ENCODE assay signal across 13 cellular contexts in genomic region chr19:39238209-39238608, GRCh38. TPM values are rescaled to one million over a fixed set of nuclear protein-coding genes. Genes with fewer than 3 reads are reported as not detected.
DNase-seq lines count a peak whose midpoint lies in the region; ATAC-seq, FAIRE-seq and TF ChIP-seq lines count a peak whose summit lies in the region.
"Had no signal": no experiment of that assay in that cellular context is flagged by ENCODE, and none has a peak within 500 bp of the region (broad histone marks: within the 10 kb centered on the region; RNA-seq: fewer than 3 reads in every experiment).

No MANE protein-coding gene starts in this region.

- H3K27ac ChIP-seq in A549 (peak overlapping the region in 1 of 2 experiments; percentile 44; a peak in 2 of 6 replicates), DOHH2 (ENCODE audit: low read depth, low read length) (no peak overlapping the region), small intestine (ENCODE audit: low read depth in 1 of 2, low read length in 1 of 2) (no peak overlapping the region)
- H3K27ac ChIP-seq: colonic mucosa had no signal

- no peak overlapping the region for H3K4me3 ChIP-seq in A549
- no peak overlapping the region for H3K4me3 ChIP-seq in DOHH2 (ENCODE audit: low read length)
- H3K4me3 ChIP-seq in small intestine (ENCODE audit: low read depth in 1 of 2, low read length in 2 of 2), result no peak overlapping the region
- H3K4me3 ChIP-seq: colonic mucosa had no signal

- H3K36me3 ChIP-seq in DOHH2 (ENCODE audit: control insufficient read depth, low read length) (no peaks in the 10 kb centered on the region), small intestine (ENCODE audit: control insufficient read depth in 2 of 2, insufficient read depth in 2 of 2, low read length in 2 of 2) (no peaks in the 10 kb centered on the region)
- H3K36me3 ChIP-seq: colonic mucosa had no signal

- no peak for TF ChIP-seq POLR2A in A549 (IDR thresholded peaks at IDR 0.05; ENCODE audit: low read length)

- no peak for TF ChIP-seq EP300 in A549 (IDR thresholded peaks at IDR 0.05)

- FAIRE-seq in A549 (lab: Jason Lieb, UNC) (no peak), small intestine (lab: Jason Lieb, UNC) (no peak)

- no peaks in the 10 kb centered on the region for H3K9me3 ChIP-seq in A549
- no peaks in the 10 kb centered on the region for H3K9me3 ChIP-seq in DOHH2 (ENCODE audit: control insufficient read depth, insufficient read depth, low read length)
- H3K9me3 ChIP-seq in small intestine (ENCODE audit: control insufficient read depth, low read depth), result no peaks in the 10 kb centered on the region
- H3K9me3 ChIP-seq: colonic mucosa had no signal

- no peaks in the 10 kb centered on the region for H3K9me2 ChIP-seq in DOHH2 (replicated peaks; ENCODE audit: control insufficient read depth, low read length)

- no peaks in the 10 kb centered on the region for H3K36me3 Mint-ChIP-seq in activated naive CD8-positive, alpha-beta T cell treated with anti-CD3 and anti-CD28 coated beads for 36 hours

- H3K4me2 ChIP-seq in A549, result peak overlapping the region; percentile 54
- peak overlapping the region; percentile 40 for H3K4me2 ChIP-seq in DOHH2 (ENCODE audit: low read length)

- peak overlapping the region; percentile 85 for H3K27ac Mint-ChIP-seq in activated naive CD8-positive, alpha-beta T cell treated with anti-CD3 and anti-CD28 coated beads for 36 hours
- H3K27ac Mint-ChIP-seq: HFFc6 had no signal

- TF ChIP-seq RAD21 in A549 (conservative IDR thresholded peaks at IDR 0.05 in 1 of 2, IDR thresholded peaks at IDR 0.05 in 1 of 2), result no peak

- DNase-seq in A549 (ENCODE audit: low read depth in 1 of 2, low spot score in 1 of 2) (no peak), small intestine (no peak)
- DNase-seq in activated naive CD8-positive, alpha-beta T cell treated with anti-CD3 and anti-CD28 coated beads for 36 hours, result no peak
- DNase-seq: AML-193, HFFc6, IMR-90, NCI-H1694 had no signal

- TF ChIP-seq CTCF in A549 (IDR thresholded peaks at IDR 0.05), result no peak
- TF ChIP-seq CTCF in DOHH2 (IDR thresholded peaks at IDR 0.05; ENCODE audit: low read depth, low read length, poor library complexity, severe bottlenecking), result no peak

- H3K4me3 Mint-ChIP-seq in activated naive CD8-positive, alpha-beta T cell treated with anti-CD3 and anti-CD28 coated beads for 36 hours, result peak overlapping the region; percentile 75
- H3K4me3 Mint-ChIP-seq: HFFc6 had no signal

- WGBS in A549 (ENCODE audit: missing lambda C conversion rate), result 68% methylated on average over 6 of the region's 6 CpGs
- 67 to 78% (median 75%) methylated on average over 6 of the region's 6 CpGs for WGBS in small intestine, 3 donors

- POLR2A ChIA-PET in A549 (lab: Yijun Ruan, JAX), result interaction anchor here (0.6 kb wide), 1 partner anchor 59 kb away, joined by 8 read pairs; no protein-coding TSS in a partner anchor

- no peaks in the 10 kb centered on the region for H3F3A ChIP-seq in DOHH2 (ENCODE audit: control insufficient read depth, insufficient read depth)

- CTCF ChIA-PET in A549 (lab: Yijun Ruan, JAX), result interaction anchor here (0.8 to 1.8 kb wide), 8 partner anchors 9 to 116 kb away, joined by 3 to 6 read pairs (median 3); no protein-coding TSS in a partner anchor

- ATAC-seq in A549, result no peak; a peak in 2 of 6 replicates
- no peak for ATAC-seq in activated CD4-positive, CD25-positive, alpha-beta regulatory T cell treated with anti-CD3 and anti-CD28 coated beads, Interleukin-2, amount 50 U/mL, for 24 hours
- no peak for ATAC-seq in GM21515 (IDR thresholded peaks at IDR 0.05; ENCODE audit: unreplicated experiment)

- H3K4me1 ChIP-seq in A549, result no peaks in the 10 kb centered on the region
- peaks cover 8% of the 10 kb centered on the region for H3K4me1 ChIP-seq in DOHH2 (ENCODE audit: control insufficient read depth, low read length)
- H3K4me1 ChIP-seq in small intestine (ENCODE audit: control insufficient read depth in 2 of 2, insufficient read depth in 1 of 2, low read depth in 1 of 2, low read length in 1 of 2), result peaks cover 0 to 4% of the 10 kb centered on the region in 2 donors
- H3K4me1 ChIP-seq: colonic mucosa had no signal

- no peaks in the 10 kb centered on the region for H3K79me2 ChIP-seq in DOHH2 (ENCODE audit: control insufficient read depth, low read length)

- peaks cover 29% of the 10 kb centered on the region for H3K4me1 Mint-ChIP-seq in activated naive CD8-positive, alpha-beta T cell treated with anti-CD3 and anti-CD28 coated beads for 36 hours

- H3K27me3 ChIP-seq in DOHH2 (ENCODE audit: control insufficient read depth, low read length) (0 out of 2 replicates have a peak, but pooled peaks cover 3% of the 10 kb centered on the region), small intestine (ENCODE audit: control insufficient read depth in 2 of 2, insufficient read depth in 2 of 2, low read length in 2 of 2) (no peaks in the 10 kb centered on the region)
- H3K27me3 ChIP-seq: colonic mucosa had no signal

- no peaks in the 10 kb centered on the region for H3K9me3 Mint-ChIP-seq in activated naive CD8-positive, alpha-beta T cell treated with anti-CD3 and anti-CD28 coated beads for 36 hours
- H3K9me3 Mint-ChIP-seq: HFFc6 had no signal

- no peaks in the 10 kb centered on the region for H3K27me3 Mint-ChIP-seq in activated naive CD8-positive, alpha-beta T cell treated with anti-CD3 and anti-CD28 coated beads for 36 hours

- no peaks in the 10 kb centered on the region for H4K20me1 ChIP-seq in DOHH2 (ENCODE audit: control insufficient read depth, insufficient read depth, low read depth, low read length)

TF ChIP-seq in A549, 52 proteins besides CTCF, POLR2A, EP300 and RAD21 (continues in another document):
- TF ChIP-seq MYC (IDR thresholded peaks at IDR 0.05; ENCODE audit: borderline replicate concordance, low read length) (no peak), BCL3 (IDR thresholded peaks at IDR 0.05) (no peak), HOXB13 (CRISPR knock-in tag; IDR thresholded peaks at IDR 0.05; ENCODE audit: low read depth) (no peak), CHD4 (IDR thresholded peaks at IDR 0.05; ENCODE audit: borderline replicate concordance) (no peak), USF2 (IDR thresholded peaks at IDR 0.05) (no peak)

RNA-seq across cellular contexts. Expression of gene IFNL3, which starts 6.6 kb away (rescaled TPM):
- polyA plus RNA-seq in A549 (2011; rRNA removed) (not detected in 2 replicates), A549 (2017; fragmentation: RNase III; extraction: RNeasy Plus Mini Kit Qiagen cat#74134 plus additional on column Dnase treatment) (not detected in 3 replicates), small intestine (not detected)
- not detected in 2 replicates for polyA plus RNA-seq in A549 (2012; cell fraction: cytosol; rRNA removed)
- not detected in 2 replicates for polyA plus RNA-seq in A549 (2012; cell fraction: nucleus; rRNA removed)
- not detected in 2 replicates for polyA minus RNA-seq in A549 (2011; rRNA and poly(A)+ RNA removed)
- total RNA-seq in activated naive CD8-positive, alpha-beta T cell treated with anti-CD3 and anti-CD28 coated beads for 36 hours, result not detected
- total RNA-seq: colonic mucosa, HFFc6, IMR-90, osteocyte, SK-MEL-5 had no signal
- polyA plus RNA-seq: IMR-90 had no signal

RNA-seq across cellular contexts. Expression of gene IFNL4, which starts 10.4 kb away (rescaled TPM):
- not detected in 2 replicates for polyA plus RNA-seq in A549 (2011; rRNA removed)
- not detected in 2 replicates for polyA plus RNA-seq in A549 (2012; cell fraction: cytosol; rRNA removed)
- polyA plus RNA-seq in A549 (2012; cell fraction: nucleus; rRNA removed), result not detected in 2 replicates
- polyA plus RNA-seq in A549 (2017; fragmentation: RNase III; extraction: RNeasy Plus Mini Kit Qiagen cat#74134 plus additional on column Dnase treatment), result not detected in 3 replicates
- not detected in 2 replicates for polyA minus RNA-seq in A549 (2011; rRNA and poly(A)+ RNA removed)
- under 1 TPM; 0.14 to 0.25 TPM for total RNA-seq in activated naive CD8-positive, alpha-beta T cell treated with anti-CD3 and anti-CD28 coated beads for 36 hours
- polyA plus RNA-seq in small intestine, result not detected
- total RNA-seq: colonic mucosa, HFFc6, IMR-90, osteocyte, SK-MEL-5 had no signal
- polyA plus RNA-seq: IMR-90 had no signal

RNA-seq across cellular contexts. Expression of gene IFNL2, which starts 30.0 kb away (rescaled TPM):
- polyA plus RNA-seq in A549 (2011; rRNA removed) (not detected in 2 replicates), A549 (2017; fragmentation: RNase III; extraction: RNeasy Plus Mini Kit Qiagen cat#74134 plus additional on column Dnase treatment) (not detected in 3 replicates), small intestine (not detected)
- polyA plus RNA-seq in A549 (2012; cell fraction: cytosol; rRNA removed), result 0.12 TPM in 1 of 2 replicates, not detected in the other
- polyA plus RNA-seq in A549 (2012; cell fraction: nucleus; rRNA removed), result 0.14 TPM in 1 of 2 replicates, not detected in the other
- not detected in 2 replicates for polyA minus RNA-seq in A549 (2011; rRNA and poly(A)+ RNA removed)
- not detected for total RNA-seq in activated naive CD8-positive, alpha-beta T cell treated with anti-CD3 and anti-CD28 coated beads for 36 hours
- total RNA-seq: colonic mucosa, HFFc6, IMR-90, osteocyte, SK-MEL-5 had no signal
- polyA plus RNA-seq: IMR-90 had no signal

RNA-seq across cellular contexts. Expression of gene SYCN, which starts 34.1 kb away (rescaled TPM):
- not detected in 2 replicates for polyA plus RNA-seq in A549 (2011; rRNA removed)
- not detected in 2 replicates for polyA plus RNA-seq in A549 (2012; cell fraction: cytosol; rRNA removed)
- polyA plus RNA-seq in A549 (2012; cell fraction: nucleus; rRNA removed), result 0.16 TPM in 1 of 2 replicates, not detected in the other
- not detected in 3 replicates for polyA plus RNA-seq in A549 (2017; fragmentation: RNase III; extraction: RNeasy Plus Mini Kit Qiagen cat#74134 plus additional on column Dnase treatment)
- polyA minus RNA-seq in A549 (2011; rRNA and poly(A)+ RNA removed), result not detected in 2 replicates
- total RNA-seq in activated naive CD8-positive, alpha-beta T cell treated with anti-CD3 and anti-CD28 coated beads for 36 hours, result not detected
- polyA plus RNA-seq in small intestine, result 1 to 10 TPM in 1 of 3 donors, not detected in 2; 2.7 TPM
- total RNA-seq: HFFc6, IMR-90, osteocyte, SK-MEL-5 had no signal
- polyA plus RNA-seq: IMR-90 had no signal

RNA-seq across cellular contexts. Expression of gene NCCRP1, which starts 41.4 kb away (rescaled TPM):
- 0.90 and 1.1 TPM in 2 replicates for polyA plus RNA-seq in A549 (2011; rRNA removed)
- 1.1 and 1.5 TPM in 2 replicates for polyA plus RNA-seq in A549 (2012; cell fraction: cytosol; rRNA removed)
- 1.8 and 2.4 TPM in 2 replicates for polyA plus RNA-seq in A549 (2012; cell fraction: nucleus; rRNA removed)
- 0.71 to 1.1 TPM (median 0.99 TPM) in 3 replicates for polyA plus RNA-seq in A549 (2017; fragmentation: RNase III; extraction: RNeasy Plus Mini Kit Qiagen cat#74134 plus additional on column Dnase treatment)
- polyA minus RNA-seq in A549 (2011; rRNA and poly(A)+ RNA removed), result 0.44 and 0.54 TPM in 2 replicates
- total RNA-seq in activated naive CD8-positive, alpha-beta T cell treated with anti-CD3 and anti-CD28 coated beads for 36 hours, result not detected
- polyA plus RNA-seq in small intestine, result under 1 TPM in 2 of 3 donors, not detected in 1; 0.13 to 0.45 TPM
- total RNA-seq: colonic mucosa, HFFc6, IMR-90, osteocyte had no signal
- polyA plus RNA-seq: IMR-90 had no signal
